In the genomic region with DNA sequence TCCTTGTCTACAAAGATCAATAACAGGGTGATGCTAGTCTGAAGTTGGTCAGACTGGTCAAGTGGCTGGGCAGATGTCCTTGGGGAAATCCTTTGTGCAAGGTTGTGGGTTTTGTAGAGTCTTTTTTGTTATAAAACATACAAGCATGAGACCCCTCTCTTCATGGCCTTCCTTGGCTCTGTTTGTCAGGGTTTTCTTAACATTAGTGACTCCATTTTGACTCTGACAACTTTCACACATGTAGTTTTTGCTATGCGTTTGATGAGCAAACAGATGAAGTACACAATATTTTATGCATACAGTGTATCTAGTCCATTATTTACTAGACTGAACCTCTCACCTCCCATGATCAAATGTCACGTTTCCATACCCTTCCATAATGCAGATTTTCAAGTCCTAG, we compare ENCODE assay signal across 1 cellular context.
TF ChIP-seq lines count a peak whose summit lies in the region.

No MANE protein-coding gene starts in this region.

TF ChIP-seq in K562, 482 proteins besides CTCF, POLR2A, EP300 and RAD21 (continued from another document):
- TF ChIP-seq, protein P1, sequence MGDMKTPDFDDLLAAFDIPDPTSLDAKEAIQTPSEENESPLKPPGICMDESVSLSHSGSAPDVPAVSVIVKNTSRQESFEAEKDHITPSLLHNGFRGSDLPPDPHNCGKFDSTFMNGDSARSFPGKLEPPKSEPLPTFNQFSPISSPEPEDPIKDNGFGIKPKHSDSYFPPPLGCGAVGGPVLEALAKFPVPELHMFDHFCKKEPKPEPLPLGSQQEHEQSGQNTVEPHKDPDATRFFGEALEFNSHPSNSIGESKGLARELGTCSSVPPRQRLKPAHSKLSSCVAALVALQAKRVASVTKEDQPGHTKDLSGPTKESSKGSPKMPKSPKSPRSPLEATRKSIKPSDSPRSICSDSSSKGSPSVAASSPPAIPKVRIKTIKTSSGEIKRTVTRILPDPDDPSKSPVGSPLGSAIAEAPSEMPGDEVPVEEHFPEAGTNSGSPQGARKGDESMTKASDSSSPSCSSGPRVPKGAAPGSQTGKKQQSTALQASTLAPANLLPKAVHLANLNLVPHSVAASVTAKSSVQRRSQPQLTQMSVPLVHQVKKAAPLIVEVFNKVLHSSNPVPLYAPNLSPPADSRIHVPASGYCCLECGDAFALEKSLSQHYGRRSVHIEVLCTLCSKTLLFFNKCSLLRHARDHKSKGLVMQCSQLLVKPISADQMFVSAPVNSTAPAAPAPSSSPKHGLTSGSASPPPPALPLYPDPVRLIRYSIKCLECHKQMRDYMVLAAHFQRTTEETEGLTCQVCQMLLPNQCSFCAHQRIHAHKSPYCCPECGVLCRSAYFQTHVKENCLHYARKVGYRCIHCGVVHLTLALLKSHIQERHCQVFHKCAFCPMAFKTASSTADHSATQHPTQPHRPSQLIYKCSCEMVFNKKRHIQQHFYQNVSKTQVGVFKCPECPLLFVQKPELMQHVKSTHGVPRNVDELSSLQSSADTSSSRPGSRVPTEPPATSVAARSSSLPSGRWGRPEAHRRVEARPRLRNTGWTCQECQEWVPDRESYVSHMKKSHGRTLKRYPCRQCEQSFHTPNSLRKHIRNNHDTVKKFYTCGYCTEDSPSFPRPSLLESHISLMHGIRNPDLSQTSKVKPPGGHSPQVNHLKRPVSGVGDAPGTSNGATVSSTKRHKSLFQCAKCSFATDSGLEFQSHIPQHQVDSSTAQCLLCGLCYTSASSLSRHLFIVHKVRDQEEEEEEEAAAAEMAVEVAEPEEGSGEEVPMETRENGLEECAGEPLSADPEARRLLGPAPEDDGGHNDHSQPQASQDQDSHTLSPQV (IDR thresholded peaks at IDR 0.05) = 0 out of 2 replicates have a peak, but pooled peaks have one; percentile 27
